12 cellular contexts compared by ENCODE assay signal in the genomic region with DNA sequence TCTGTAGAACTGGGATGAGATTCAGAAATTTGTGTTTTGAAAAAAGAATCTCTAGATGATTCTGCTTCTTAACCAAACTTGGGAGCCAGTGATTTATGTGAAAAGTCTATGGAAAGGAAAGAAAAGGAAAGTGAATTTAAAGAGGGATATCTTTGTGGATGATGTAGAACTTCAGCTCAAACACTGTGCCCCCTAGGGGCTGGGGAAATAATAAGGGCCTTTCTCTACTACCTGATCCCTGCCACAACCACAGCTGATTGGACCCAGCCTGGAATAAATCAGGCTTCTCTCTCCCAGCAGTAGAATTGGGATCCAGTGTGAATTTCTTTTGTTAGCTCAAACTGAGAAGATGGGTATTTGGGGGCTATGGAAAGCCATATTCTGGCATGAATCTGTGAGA.
DNase-seq lines count a peak whose midpoint lies in the region; ATAC-seq and TF ChIP-seq lines count a peak whose summit lies in the region.
"Had no signal": no experiment of that assay in that cellular context is flagged by ENCODE, and none has a peak within 500 bp of the region (broad histone marks: within the 10 kb centered on the region; RNA-seq: fewer than 3 reads in every experiment).

No MANE protein-coding gene starts in this region.

- no peak overlapping the region for H3K4me3 ChIP-seq in LNCaP clone FGC (ENCODE audit: low read depth, low read length)
- H3K4me3 ChIP-seq: SJCRH30, spleen had no signal

- 0 out of 2 replicates have a peak, but pooled peaks have one; percentile 5 for TF ChIP-seq CTCF in LNCaP clone FGC (IDR thresholded peaks at IDR 0.05; ENCODE audit: control insufficient read depth, extremely low read depth, insufficient read depth)
- peak; percentile 18 for TF ChIP-seq CTCF in progenitor cell of endocrine pancreas (IDR thresholded peaks at IDR 0.05; ENCODE audit: unreplicated experiment)

- H3K9me3 Mint-ChIP-seq in progenitor cell of endocrine pancreas (ENCODE audit: low read depth) = no peaks in the 10 kb centered on the region
- H3K9me3 Mint-ChIP-seq: stimulated activated memory B cell treated with anti-CD40 and anti-IgM and Interleukin-4, amounts not matched to agents 10 μg/mL and 1 μg/mL and 100 μg/mL, for 72 hours had no signal

- ATAC-seq in GM21717 (IDR thresholded peaks at IDR 0.05; ENCODE audit: unreplicated experiment) (no peak), GM18520 (IDR thresholded peaks at IDR 0.05; ENCODE audit: unreplicated experiment) (no peak)
- ATAC-seq: stimulated activated memory B cell treated with anti-CD40 and anti-IgM and Interleukin-4, amounts not matched to agents 10 μg/mL and 1 μg/mL and 100 μg/mL, for 72 hours had no signal

- DNase-seq in NCI-H748 (lab: John Stamatoyannopoulos, UW; ENCODE audit: unreplicated experiment) (peak; percentile 26), NCI-H748 treated with DMSO at 0.1 percent for 48 hours (lab: John Stamatoyannopoulos, UW) (no peak), LNCaP clone FGC (ENCODE audit: low read depth) (no peak), cerebellar cortex (ENCODE audit: low spot score) (peak; percentile 6), progenitor cell of endocrine pancreas (ENCODE audit: low spot score, unreplicated experiment) (no peak), NCI-H1436 treated with DMSO at 0.1 percent for 48 hours (lab: John Stamatoyannopoulos, UW) (no peak)
- DNase-seq: NCI-H2029, spleen had no signal

- H3K36me3 Mint-ChIP-seq in progenitor cell of endocrine pancreas (ENCODE audit: insufficient read depth) = no peaks in the 10 kb centered on the region
- H3K36me3 Mint-ChIP-seq: stimulated activated memory B cell treated with anti-CD40 and anti-IgM and Interleukin-4, amounts not matched to agents 10 μg/mL and 1 μg/mL and 100 μg/mL, for 72 hours had no signal

- no peaks in the 10 kb centered on the region for H3K27me3 Mint-ChIP-seq in progenitor cell of endocrine pancreas
- H3K27me3 Mint-ChIP-seq: stimulated activated memory B cell treated with anti-CD40 and anti-IgM and Interleukin-4, amounts not matched to agents 10 μg/mL and 1 μg/mL and 100 μg/mL, for 72 hours had no signal

- no peak overlapping the region for H3K27ac Mint-ChIP-seq in progenitor cell of endocrine pancreas
- H3K27ac Mint-ChIP-seq: stimulated activated memory B cell treated with anti-CD40 and anti-IgM and Interleukin-4, amounts not matched to agents 10 μg/mL and 1 μg/mL and 100 μg/mL, for 72 hours had no signal

- H3K4me1 Mint-ChIP-seq in progenitor cell of endocrine pancreas (ENCODE audit: low read depth) = peaks cover 20% of the 10 kb centered on the region
- H3K4me1 Mint-ChIP-seq: stimulated activated memory B cell treated with anti-CD40 and anti-IgM and Interleukin-4, amounts not matched to agents 10 μg/mL and 1 μg/mL and 100 μg/mL, for 72 hours had no signal

- H3K4me3 Mint-ChIP-seq in progenitor cell of endocrine pancreas (ENCODE audit: low read depth) = peak overlapping the region; percentile 2
- H3K4me3 Mint-ChIP-seq: stimulated activated memory B cell treated with anti-CD40 and anti-IgM and Interleukin-4, amounts not matched to agents 10 μg/mL and 1 μg/mL and 100 μg/mL, for 72 hours had no signal

Comparison
In these comparisons a context has a peak if more than half of its experiments do, and no peak if none do; other contexts are left out.
1. DNase-seq: peak in NCI-H748 (single experiment) and cerebellar cortex (single experiment); none in NCI-H748 treated with DMSO at 0.1 percent for 48 hours (single experiment), LNCaP clone FGC (single experiment), progenitor cell of endocrine pancreas (single experiment) and NCI-H1436 treated with DMSO at 0.1 percent for 48 hours (single experiment).